ENCODE assay signal across 8 cellular contexts in genomic region chr15:68815598-68815997, GRCh38. TPM values are rescaled to one million over a fixed set of nuclear protein-coding genes. Genes with fewer than 3 reads are reported as not detected.
A peak's percentile ranks its signal among the peaks of the same experiment; 100 is the strongest.
DNase-seq lines count a peak whose midpoint lies in the region; FAIRE-seq and TF ChIP-seq lines count a peak whose summit lies in the region.
"Had no signal": no experiment of that assay in that cellular context is flagged by ENCODE, and none has a peak within 500 bp of the region (broad histone marks: within the 10 kb centered on the region; RNA-seq: fewer than 3 reads in every experiment).

No MANE protein-coding gene starts in this region.

- H3K36me3 ChIP-seq in astrocyte (ENCODE audit: insufficient read depth, low read length) (no peaks in the 10 kb centered on the region), neural progenitor cell (no peaks in the 10 kb centered on the region)

- DNase-seq in Daoy (ENCODE audit: low read depth) (peak; percentile 39), LHCN-M2 (ENCODE audit: low read depth) (peak; percentile 61), astrocyte (ENCODE audit: low read depth) (no peak), neural progenitor cell (ENCODE audit: low spot score) (no peak), NCI-H2196 (lab: John Stamatoyannopoulos, UW; ENCODE audit: unreplicated experiment) (no peak), NCI-H1436 (lab: John Stamatoyannopoulos, UW) (no peak), NAMALWA (ENCODE audit: low spot score) (no peak)
- DNase-seq: NCI-H510A treated with DMSO at 0.1 percent for 48 hours had no signal

- H4K20me1 ChIP-seq in astrocyte (ENCODE audit: insufficient read depth, low read length) (peaks cover 61% of the 10 kb centered on the region), neural progenitor cell (ENCODE audit: low read depth) (peaks cover 68% of the 10 kb centered on the region)

- peaks cover 47% of the 10 kb centered on the region for H3K4me1 Mint-ChIP-seq in astrocyte (ENCODE audit: low read depth, unreplicated experiment)
- H3K4me1 Mint-ChIP-seq in neural progenitor cell: peaks cover 48% of the 10 kb centered on the region

- H3K27me3 ChIP-seq in astrocyte (ENCODE audit: insufficient read depth, low read length) (no peaks in the 10 kb centered on the region), neural progenitor cell (no peaks in the 10 kb centered on the region)

- peaks cover 12% of the 10 kb centered on the region for H3F3A ChIP-seq in neural progenitor cell (ENCODE audit: low read depth)

- H3K9me3 ChIP-seq in astrocyte (ENCODE audit: insufficient read depth, low read depth, low read length): no peaks in the 10 kb centered on the region
- no peaks in the 10 kb centered on the region for H3K9me3 ChIP-seq in neural progenitor cell (ENCODE audit: low read depth)

- no peak overlapping the region for H3K9ac ChIP-seq in astrocyte (ENCODE audit: low read length)
- no peak overlapping the region for H3K9ac ChIP-seq in neural progenitor cell

- H3K4me1 ChIP-seq in astrocyte (ENCODE audit: insufficient read depth, low read length) (peaks cover 15% of the 10 kb centered on the region), neural progenitor cell (peaks cover 48% of the 10 kb centered on the region)

- H3K4me2 ChIP-seq in astrocyte (ENCODE audit: low read length) (no peak overlapping the region), neural progenitor cell (peak overlapping the region; percentile 21)

- H3K36me3 Mint-ChIP-seq in astrocyte (ENCODE audit: low read depth, unreplicated experiment): peaks cover 3% of the 10 kb centered on the region
- H3K36me3 Mint-ChIP-seq in neural progenitor cell: peaks cover 17% of the 10 kb centered on the region

- H3K79me2 ChIP-seq in astrocyte (ENCODE audit: insufficient read depth, low read length) (peaks cover 95% of the 10 kb centered on the region), neural progenitor cell (ENCODE audit: low read depth) (peaks cover 100% of the 10 kb centered on the region)

- no peak for TF ChIP-seq CTCF in astrocyte (IDR thresholded peaks at IDR 0.05; ENCODE audit: insufficient read depth, low read depth, low read length)
- TF ChIP-seq CTCF in neural progenitor cell (IDR thresholded peaks at IDR 0.05): no peak

- no peak overlapping the region for H3K27ac Mint-ChIP-seq in astrocyte (ENCODE audit: unreplicated experiment)
- H3K27ac Mint-ChIP-seq in neural progenitor cell: no peak overlapping the region

- H2AFZ ChIP-seq in astrocyte (ENCODE audit: low read depth, low read length) (no peak overlapping the region), neural progenitor cell (replicated peaks) (no peak overlapping the region)

- H3K27me3 Mint-ChIP-seq in astrocyte (ENCODE audit: low read depth, unreplicated experiment) (no peaks in the 10 kb centered on the region), neural progenitor cell (ENCODE audit: insufficient read depth, low read depth) (peaks cover 2% of the 10 kb centered on the region)

- H3K4me3 Mint-ChIP-seq in astrocyte (ENCODE audit: unreplicated experiment): peak overlapping the region; percentile 5
- H3K4me3 Mint-ChIP-seq in neural progenitor cell: peak overlapping the region; percentile 71

- FAIRE-seq in astrocyte (lab: Jason Lieb, UNC): no peak

- H3K4me3 ChIP-seq in astrocyte (ENCODE audit: insufficient read depth, low read depth, low read length) (no peak overlapping the region), neural progenitor cell (no peak overlapping the region)

- H3K27ac ChIP-seq in astrocyte (ENCODE audit: low read depth, low read length): no peak overlapping the region
- H3K27ac ChIP-seq in neural progenitor cell: no peak overlapping the region

- H3K9me3 Mint-ChIP-seq in astrocyte (ENCODE audit: unreplicated experiment): no peaks in the 10 kb centered on the region
- H3K9me3 Mint-ChIP-seq in neural progenitor cell: no peaks in the 10 kb centered on the region

RNA-seq across cellular contexts. Expression of gene ANP32A, which starts 5.1 kb away (rescaled TPM):
- 104 and 152 TPM in 2 replicates for total RNA-seq in Daoy (2014; rRNA removed; shearing (Covaris generic))
- total RNA-seq in LHCN-M2 (2014; rRNA removed) (70.7 and 86.2 TPM in 2 replicates), astrocyte (121 and 138 TPM in 2 replicates), neural progenitor cell (ENCODE audit: low replicate concordance) (250 and 333 TPM in 2 replicates)
- 132 TPM for polyA plus RNA-seq in LHCN-M2 (2012)

Comparison
In these comparisons a context has a peak if more than half of its experiments do, and no peak if none do; other contexts are left out.
1. DNase-seq: peak in Daoy (single experiment) and LHCN-M2 (single experiment); none in astrocyte (single experiment), neural progenitor cell (single experiment), NCI-H2196 (single experiment), NCI-H1436 (single experiment) and NAMALWA (single experiment).